8 cellular contexts compared by ENCODE assay signal in the genomic region with DNA sequence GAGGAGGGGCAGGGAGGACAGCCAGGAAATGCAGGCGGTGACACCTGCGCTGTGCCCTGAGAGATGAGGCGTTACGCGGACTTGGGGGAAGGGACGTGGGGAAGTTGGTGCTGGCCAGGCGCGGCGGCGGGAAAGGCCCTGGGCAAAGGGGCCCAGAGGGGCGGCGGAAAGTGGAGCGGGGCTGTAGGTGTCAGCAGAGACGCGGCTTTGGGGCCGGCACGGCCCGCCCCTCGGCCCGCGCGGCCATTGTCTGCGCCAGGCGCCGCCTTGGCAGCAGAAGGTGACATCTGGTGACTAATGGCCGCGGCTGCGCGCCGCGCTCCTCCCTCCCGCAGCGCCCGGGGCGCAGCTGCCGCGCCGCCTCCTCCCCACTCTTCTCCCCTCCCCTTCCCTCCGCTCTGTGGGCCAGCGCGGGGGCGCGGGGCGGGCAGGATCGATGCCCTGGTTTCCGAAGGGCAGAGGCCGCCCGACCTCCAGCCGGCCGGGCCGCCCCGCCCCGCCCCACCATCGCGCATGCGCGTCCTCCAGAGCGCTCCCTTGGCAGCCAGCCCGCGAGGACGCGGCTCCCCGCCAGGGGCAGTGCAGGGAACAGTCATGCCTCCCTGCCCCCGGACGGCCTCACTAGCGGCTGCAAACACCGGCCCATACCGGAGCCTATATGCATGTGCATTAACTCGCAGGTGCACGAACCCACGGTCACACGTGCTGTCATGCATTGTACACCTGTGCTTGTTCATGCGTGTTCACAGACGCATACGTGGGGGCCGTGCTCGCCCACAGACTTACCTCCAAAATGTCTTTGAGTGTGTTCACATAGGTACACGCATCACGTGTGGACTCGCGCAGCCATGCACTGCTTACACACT.
DNase-seq lines count a peak whose midpoint lies in the region; ATAC-seq, FAIRE-seq and TF ChIP-seq lines count a peak whose summit lies in the region.

No MANE protein-coding gene starts in this region.

- H3K9me2 ChIP-seq in HCT116 (ENCODE audit: insufficient read depth) (no peaks in the 10 kb centered on the region), MM.1S (replicated peaks; ENCODE audit: insufficient read depth, low read length) (no peaks in the 10 kb centered on the region)

- POLR2A ChIA-PET in HCT116 (lab: Charles Lee) = no interaction called here

- H3K27ac ChIP-seq in HCT116 (ENCODE audit: low read depth, low read length) = peak overlapping the region; percentile 58
- H3K27ac ChIP-seq in MM.1S (ENCODE audit: low read length) = peak overlapping the region; percentile 87; the same call in 1 of the 2 replicates
- H3K27ac ChIP-seq in suprapubic skin = peak overlapping the region; percentile 78

- H3K9ac ChIP-seq in HCT116 (ENCODE audit: low read length) = peak overlapping the region; percentile 58
- peak overlapping the region; percentile 88 for H3K9ac ChIP-seq in MM.1S (ENCODE audit: low read length)

- H2AFZ ChIP-seq in HCT116 (ENCODE audit: low read depth, low read length, poor library complexity, severe bottlenecking) = peak overlapping the region; percentile 96
- H2AFZ ChIP-seq in MM.1S (ENCODE audit: low read length) = peak overlapping the region; percentile 96

- no peaks in the 10 kb centered on the region for H4K20me1 ChIP-seq in HCT116 (ENCODE audit: insufficient read depth)
- no peaks in the 10 kb centered on the region for H4K20me1 ChIP-seq in MM.1S (ENCODE audit: insufficient read depth, low read length)

- H3K27me3 ChIP-seq in HCT116 (ENCODE audit: insufficient read depth, low read length) (peaks cover 5% of the 10 kb centered on the region; the same call in 1 of the 2 replicates), MM.1S (replicated peaks; ENCODE audit: insufficient read depth, low read length) (no peaks in the 10 kb centered on the region), suprapubic skin (no peaks in the 10 kb centered on the region)

- no TSS peak for BruUV-seq in HCT116 (replicated peaks; lab: Mats Ljungman, UMichigan)

- H3F3A ChIP-seq in MM.1S (ENCODE audit: insufficient read depth, low read length) = no peaks in the 10 kb centered on the region

- TF ChIP-seq CTCF in HCT116 (IDR thresholded peaks at IDR 0.05 in 2 of 3, conservative IDR thresholded peaks at IDR 0.05 in 1 of 3; ENCODE audit: borderline replicate concordance in 1 of 3, insufficient read depth in 1 of 3, low read depth in 2 of 3, low read length in 2 of 3) (peak; percentile 19 to 83 (median 62); a peak in 4 of 6 replicates), MM.1S (IDR thresholded peaks at IDR 0.05; ENCODE audit: low read length) (peak; percentile 72), suprapubic skin (IDR thresholded peaks at IDR 0.05) (peak; percentile 43 to 90)

- FAIRE-seq in frontal cortex (lab: Jason Lieb, UNC) = no peak

- peak overlapping the region; percentile 56 to 60 for H3K4me3 ChIP-seq in HCT116 (replicated peaks in 1 of 2; ENCODE audit: low read depth in 1 of 2, low read length in 2 of 2)
- peak overlapping the region; percentile 70 for H3K4me3 ChIP-seq in MM.1S (ENCODE audit: low read length)
- H3K4me3 ChIP-seq in suprapubic skin = peak overlapping the region; percentile 56

- intact Hi-C loops in HCT116 (cut with micrococcal nuclease) = loop anchor here (5.0 kb wide), 1 partner anchor 256 kb away; no protein-coding TSS in a partner anchor

- H3K4me2 ChIP-seq in HCT116 (ENCODE audit: low read length) (peak overlapping the region; percentile 87), MM.1S (ENCODE audit: low read depth, low read length) (peak overlapping the region; percentile 98)

- H3K79me2 ChIP-seq in HCT116 (ENCODE audit: insufficient read depth, low read length) = no peaks in the 10 kb centered on the region
- H3K79me2 ChIP-seq in MM.1S (ENCODE audit: low read length) = no peaks in the 10 kb centered on the region

- ATAC-seq in HCT116 = peak; percentile 96

- H3K9me3 ChIP-seq in HCT116 (ENCODE audit: control insufficient read depth in 1 of 2, insufficient read depth in 1 of 2, low read depth in 1 of 2, low read length in 2 of 2) (no peaks in the 10 kb centered on the region; a peak in 1 of 4 replicates), MM.1S (replicated peaks; ENCODE audit: insufficient read depth, low read length) (no peaks in the 10 kb centered on the region), suprapubic skin (no peaks in the 10 kb centered on the region)

- peaks cover 14 to 19% of the 10 kb centered on the region in 2 experiments for H3K4me1 ChIP-seq in HCT116 (ENCODE audit: control insufficient read depth in 1 of 2, insufficient read depth in 2 of 2, low read length in 2 of 2)
- peaks cover 11% of the 10 kb centered on the region for H3K4me1 ChIP-seq in MM.1S (ENCODE audit: low read length)
- peaks cover 12% of the 10 kb centered on the region for H3K4me1 ChIP-seq in suprapubic skin

- CTCF ChIA-PET in HCT116 (lab: Charles Lee) = interaction anchor here (1.1 to 1.2 kb wide), 2 partner anchors 91 to 256 kb away, joined by 3 read pairs; no protein-coding TSS in a partner anchor

- TF ChIP-seq POLR2A in HCT116 (IDR thresholded peaks at IDR 0.05; ENCODE audit: borderline replicate concordance, extremely low read depth, insufficient read depth, insufficient read length) = peak; percentile 79
- peak in 1 of 2 donors; percentile 52 for TF ChIP-seq POLR2A in suprapubic skin (IDR thresholded peaks at IDR 0.05)

- H3K36me3 ChIP-seq in HCT116 (ENCODE audit: control insufficient read depth in 1 of 2, insufficient read depth in 2 of 2, low read length in 2 of 2) = no peaks in the 10 kb centered on the region
- H3K36me3 ChIP-seq in MM.1S (replicated peaks; ENCODE audit: insufficient read depth, low read length) = no peaks in the 10 kb centered on the region
- no peaks in the 10 kb centered on the region for H3K36me3 ChIP-seq in suprapubic skin

- RAD21 ChIA-PET in HCT116 (lab: Charles Lee; ENCODE audit: low non-redundant PET in 1 of 2, low total read pairs in 2 of 2, uncharacterized antibody in 2 of 2, unreplicated experiment in 2 of 2) = interaction anchor here in 1 of 2 experiments (1.4 kb wide), 1 partner anchor 10 kb away, joined by 3 read pairs; no protein-coding TSS in a partner anchor

- peak; percentile 37 for TF ChIP-seq RAD21 in HCT116 (IDR thresholded peaks at IDR 0.05; ENCODE audit: low read depth)

- no peak for TF ChIP-seq EP300 in suprapubic skin (IDR thresholded peaks at IDR 0.05)

- peak; percentile 75 for DNase-seq in GM04503 (ENCODE audit: low read depth)
- peak; percentile 85 for DNase-seq in HCT116 (ENCODE audit: low read depth, low spot score)
- peak; percentile 93 for DNase-seq in MM.1S
- DNase-seq in SHP77 treated with DMSO at 0.1 percent for 48 hours (lab: John Stamatoyannopoulos, UW) = peak; percentile 45
- peak; percentile 96 for DNase-seq in activated gamma-delta T cell treated with anti-CD3 and anti-CD28 coated beads, Interleukin-2, amount 50 U/mL, for 16 hours (ENCODE audit: low read depth)
- DNase-seq in frontal cortex (ENCODE audit: low spot score in 2 of 2) = peak; percentile 96 to 98
- peak; percentile 48 to 98 (median 94) for DNase-seq in nucleus accumbens (lab: John Stamatoyannopoulos, UW)
- peak; percentile 92 to 93 for DNase-seq in suprapubic skin (ENCODE audit: low spot score in 2 of 2)

- WGBS in suprapubic skin = 7% methylated on average over 32 of the region's 81 CpGs

TF ChIP-seq in HCT116, 20 proteins besides CTCF, POLR2A, EP300 and RAD21 (continues in another document):
- no peak for TF ChIP-seq ZBTB33 (IDR thresholded peaks at IDR 0.05; ENCODE audit: extremely low read depth, insufficient replicate concordance, low read length)
- TF ChIP-seq JUND (IDR thresholded peaks at IDR 0.05) = no peak
- TF ChIP-seq MAX (IDR thresholded peaks at IDR 0.05) = peak; percentile 42; the same call in 1 of the 2 replicates
- no peak for TF ChIP-seq ZNF274 (IDR thresholded peaks at IDR 0.05; ENCODE audit: low read depth, low read length)
- TF ChIP-seq POLR2AphosphoS5 (IDR thresholded peaks at IDR 0.05; ENCODE audit: low read depth, low read length) = peak; percentile 89
- no peak for TF ChIP-seq CEBPB (IDR thresholded peaks at IDR 0.05; ENCODE audit: low read depth)
- TF ChIP-seq SP1 (IDR thresholded peaks at IDR 0.05; ENCODE audit: low read depth) = peak; percentile 47; the same call in 1 of the 2 replicates
- no peak for TF ChIP-seq EZH2phosphoT487 (IDR thresholded peaks at IDR 0.05; ENCODE audit: borderline replicate concordance)
- TF ChIP-seq ATF3 (IDR thresholded peaks at IDR 0.05) = no peak
- no peak for TF ChIP-seq SRF (IDR thresholded peaks at IDR 0.05; ENCODE audit: low read depth)
- TF ChIP-seq EGR1 (IDR thresholded peaks at IDR 0.05; ENCODE audit: low read depth) = peak; percentile 95
- TF ChIP-seq SIN3A (IDR thresholded peaks at IDR 0.05; ENCODE audit: low read depth) = 0 out of 2 replicates have a peak, but pooled peaks have one; percentile 40
- TF ChIP-seq CBX3 (IDR thresholded peaks at IDR 0.05; ENCODE audit: low read depth) = peak; percentile 77
- peak; percentile 89 for TF ChIP-seq YY1 (IDR thresholded peaks at IDR 0.05; ENCODE audit: extremely low read depth, insufficient replicate concordance, low read depth, low read length)
- TF ChIP-seq ZFX (IDR thresholded peaks at IDR 0.05) = 0 out of 2 replicates have a peak, but pooled peaks have one; percentile 13
- no peak for TF ChIP-seq FOSL1 (IDR thresholded peaks at IDR 0.05; ENCODE audit: low read depth)
- TF ChIP-seq EZH2 (IDR thresholded peaks at IDR 0.05) = no peak

Comparison
In these comparisons a context has a peak if more than half of its experiments do, and no peak if none do; other contexts are left out.
1. Peak in every context shown above with its lines: DNase-seq, ATAC-seq, H3K4me3 ChIP-seq and H3K27ac ChIP-seq.
2. DNase-seq: peak in every context shown above with its lines; median percentile 97 in frontal cortex; 96 in activated gamma-delta T cell treated with anti-CD3 and anti-CD28 coated beads, Interleukin-2, amount 50 U/mL, for 16 hours; 94 in nucleus accumbens; 93 in MM.1S; 92 in suprapubic skin; 85 in HCT116; 75 in GM04503; 45 in SHP77 treated with DMSO at 0.1 percent for 48 hours.